In genomic region chr17:37065486-37066321, GRCh38 we compare ENCODE assay signal across 1 cellular context.
TF ChIP-seq lines count a peak whose summit lies in the region.

No MANE protein-coding gene starts in this region.

TF ChIP-seq in GM23338, 12 proteins besides CTCF, POLR2A, EP300 and RAD21 (continued from another document):
- TF ChIP-seq REST (IDR thresholded peaks at IDR 0.05; ENCODE audit: unreplicated experiment) (no peak), CREB1 (CRISPR knock-in tag; IDR thresholded peaks at IDR 0.05; ENCODE audit: low read depth) (no peak), ZNF462 (CRISPR knock-in tag; IDR thresholded peaks at IDR 0.05) (no peak), ZNF331 (CRISPR knock-in tag; IDR thresholded peaks at IDR 0.05; ENCODE audit: low read depth) (no peak), ZNF114 (CRISPR knock-in tag; IDR thresholded peaks at IDR 0.05) (no peak), POLR2AphosphoS5 (IDR thresholded peaks at IDR 0.05; ENCODE audit: low read depth) (no peak), EZH2phosphoT487 (IDR thresholded peaks at IDR 0.05; ENCODE audit: unreplicated experiment) (no peak), EZH2 (IDR thresholded peaks at IDR 0.05; ENCODE audit: low read depth, unreplicated experiment) (no peak), NANOG (IDR thresholded peaks at IDR 0.05; ENCODE audit: borderline replicate concordance) (no peak), STAT1 (IDR thresholded peaks at IDR 0.05; ENCODE audit: unreplicated experiment) (no peak), JUNB (IDR thresholded peaks at IDR 0.05; ENCODE audit: unreplicated experiment) (no peak)
